ENCODE assay signal across 8 cellular contexts in genomic region chr18:59272971-59273935, GRCh38. TPM values are rescaled to one million over a fixed set of nuclear protein-coding genes. Genes with fewer than 3 reads are reported as not detected.
DNase-seq lines count a peak whose midpoint lies in the region; ATAC-seq and TF ChIP-seq lines count a peak whose summit lies in the region.

RAX (minus strand) TSS chr18:59273454; CDS start chr18:59273206, 248 bp downstream.

- H3K9me3 ChIP-seq in esophagus muscularis mucosa, result no peaks in the 10 kb centered on the region
- peaks cover 4% of the 10 kb centered on the region for H3K9me3 ChIP-seq in osteoblast (ENCODE audit: low read depth, low read length)

- peak within 1 kb of the TSS; percentile 28 for H3K4me2 ChIP-seq in osteoblast (ENCODE audit: insufficient read depth, low read length)

- TF ChIP-seq POLR2A in esophagus muscularis mucosa (IDR thresholded peaks at IDR 0.05; ENCODE audit: low read depth), result no peak

- ATAC-seq in HG02571 (IDR thresholded peaks at IDR 0.05; ENCODE audit: unreplicated experiment), result no peak

- H3K79me2 ChIP-seq in osteoblast (ENCODE audit: insufficient read depth, low read length), result no peaks in the 10 kb centered on the region

- no peak for TF ChIP-seq EP300 in esophagus muscularis mucosa (IDR thresholded peaks at IDR 0.05)

- H3K27me3 ChIP-seq in esophagus muscularis mucosa (peaks cover 3 to 99% (median 62%) of the 10 kb centered on the region in 4 donors), osteoblast (ENCODE audit: insufficient read depth, low read length) (peaks cover 98% of the 10 kb centered on the region)

- no peaks in the 10 kb centered on the region for H4K20me1 ChIP-seq in osteoblast (ENCODE audit: insufficient read depth, low read length)

- H3K4me3 ChIP-seq in esophagus muscularis mucosa (peak within 1 kb of the TSS; percentile 25 to 52 (median 40)), osteoblast (ENCODE audit: insufficient read depth, low read length) (peak within 1 kb of the TSS; percentile 45)

- intact Hi-C loops in esophagus muscularis mucosa (cut with DNase I), result no loop called here

- no peaks in the 10 kb centered on the region for H3K36me3 ChIP-seq in esophagus muscularis mucosa
- no peaks in the 10 kb centered on the region for H3K36me3 ChIP-seq in osteoblast (ENCODE audit: insufficient read depth, low read length)

- under 1% methylated on average over 29 of the region's 88 CpGs for WGBS in esophagus muscularis mucosa

- DNase-seq in activated CD4-positive, alpha-beta T cell treated with anti-CD3 and anti-CD28 coated beads for 48 hours, result peak; percentile 59
- no peak for DNase-seq in activated CD4-positive, alpha-beta T cell treated with anti-CD3 and anti-CD28 coated beads for 1 hour
- peak; percentile 2 for DNase-seq in NCI-H226
- peak; percentile 70 for DNase-seq in esophagus muscularis mucosa (ENCODE audit: extremely low spot score)
- peak; percentile 93 for DNase-seq in osteoblast (ENCODE audit: insufficient read length, low spot score, missing footprints)
- no peak for DNase-seq in substantia nigra (lab: John Stamatoyannopoulos, UW)
- no peak for DNase-seq in AG08395 (ENCODE audit: low spot score)

- no peak within 1 kb of the TSS for H3K27ac ChIP-seq in esophagus muscularis mucosa (replicated peaks in 1 of 4)
- no peak within 1 kb of the TSS for H3K27ac ChIP-seq in osteoblast (ENCODE audit: low read depth, low read length)
- no peak within 1 kb of the TSS for H3K27ac ChIP-seq in substantia nigra (ENCODE audit: low read depth, low read length, poor library complexity, severe bottlenecking)

- TF ChIP-seq CTCF in esophagus muscularis mucosa (IDR thresholded peaks at IDR 0.05), result no peak
- TF ChIP-seq CTCF in osteoblast (IDR thresholded peaks at IDR 0.05; ENCODE audit: extremely low read depth, low read depth, low read length), result no peak

- H3K4me1 ChIP-seq in esophagus muscularis mucosa, result peaks cover 20 to 44% (median 42%) of the 10 kb centered on the region in 4 donors
- no peaks in the 10 kb centered on the region for H3K4me1 ChIP-seq in osteoblast (ENCODE audit: insufficient read depth, low read length)

- H2AFZ ChIP-seq in osteoblast (ENCODE audit: low read length), result no peak within 1 kb of the TSS

RNA-seq across cellular contexts. Expression of gene RAX, which starts in this region (rescaled TPM):
- not detected for total RNA-seq in esophagus muscularis mucosa
- not detected in 2 replicates for total RNA-seq in osteoblast

Comparison
In these comparisons a context has a peak if more than half of its experiments do, and no peak if none do; other contexts are left out.
1. DNase-seq: peak in activated CD4-positive, alpha-beta T cell treated with anti-CD3 and anti-CD28 coated beads for 48 hours (single experiment) and NCI-H226 (single experiment); none in activated CD4-positive, alpha-beta T cell treated with anti-CD3 and anti-CD28 coated beads for 1 hour (single experiment), substantia nigra (0 of 49) and AG08395 (single experiment).
2. Peak in DNase-seq and H3K4me3 ChIP-seq in esophagus muscularis mucosa; RNA of the gene not detected or under 1 TPM.
3. Peak in DNase-seq, H3K4me3 ChIP-seq and H3K4me2 ChIP-seq in osteoblast; RNA of the gene not detected or under 1 TPM.